ENCODE assay signal across 8 cellular contexts in the genomic region with DNA sequence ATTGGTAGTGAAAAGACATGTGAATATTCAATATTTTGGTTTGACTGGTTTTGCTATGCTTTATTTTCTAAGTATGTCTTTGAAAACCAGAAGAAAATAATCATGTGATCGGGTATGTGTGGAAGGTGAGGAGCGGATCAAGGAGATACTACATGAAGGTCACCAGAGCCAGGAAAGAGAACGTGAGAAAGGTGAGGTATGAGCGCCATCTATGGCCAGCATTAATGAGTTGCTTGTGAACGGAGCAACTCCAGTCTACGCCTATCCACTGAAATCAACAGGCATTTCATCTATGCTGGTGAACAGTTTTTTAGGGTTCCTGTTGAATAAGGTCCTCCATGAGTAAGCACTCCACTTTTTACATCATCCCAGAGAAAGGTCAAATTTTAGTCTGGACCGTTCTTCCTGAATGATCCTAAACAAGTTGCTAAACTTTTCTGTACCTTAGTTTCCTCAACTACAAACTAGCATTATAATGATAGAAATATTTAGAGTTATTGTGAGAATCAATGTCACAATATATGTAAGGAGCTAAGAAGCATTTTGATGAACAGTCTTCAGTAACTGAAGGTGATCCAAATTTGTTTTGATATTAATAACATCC.
DNase-seq lines count a peak whose midpoint lies in the region; ATAC-seq and TF ChIP-seq lines count a peak whose summit lies in the region.

No MANE protein-coding gene starts in this region.

- peaks cover 7% of the 10 kb centered on the region; the same call in 1 of the 2 replicates for H3K4me1 ChIP-seq in OCI-LY3 (ENCODE audit: low read length)

- no peak for TF ChIP-seq EP300 in neural cell (conservative IDR thresholded peaks at IDR 0.05; ENCODE audit: poor library complexity, severe bottlenecking)

- H3K27ac ChIP-seq in OCI-LY3 (ENCODE audit: low read length): no peak overlapping the region
- no peak overlapping the region for H3K27ac ChIP-seq in neural cell (ENCODE audit: low read length)

- H3K27me3 ChIP-seq in OCI-LY3 (ENCODE audit: low read depth, low read length): no peaks in the 10 kb centered on the region
- no peaks in the 10 kb centered on the region for H3K27me3 ChIP-seq in neural cell (ENCODE audit: insufficient read depth, low read depth, low read length)

- DNase-seq in ELR (ENCODE audit: low read depth) (peak; percentile 1), HuH-7 (ENCODE audit: low spot score) (peak; percentile 2), epithelial cell of esophagus (ENCODE audit: low read depth) (peak; percentile 83), T1000 (lab: John Stamatoyannopoulos, UW) (no peak)
- DNase-seq in stimulated activated CD4-positive, alpha-beta T cell treated with anti-CD3 and anti-CD28 coated beads, Interleukin-2, amount 100 ng/mL, for 48 hours: no peak

- H3K4me2 ChIP-seq in OCI-LY3 (ENCODE audit: low read length) (peak overlapping the region; percentile 50), neural cell (ENCODE audit: low read length) (no peak overlapping the region)

- H3K79me2 ChIP-seq in OCI-LY3 (ENCODE audit: low read length) (no peaks in the 10 kb centered on the region), neural cell (replicated peaks; ENCODE audit: insufficient read depth, low read length) (no peaks in the 10 kb centered on the region)

- H4K20me1 ChIP-seq in OCI-LY3 (ENCODE audit: insufficient read depth, low read length) (no peaks in the 10 kb centered on the region), neural cell (ENCODE audit: insufficient read depth) (no peaks in the 10 kb centered on the region)

- H2AFZ ChIP-seq in OCI-LY3 (ENCODE audit: low read depth, low read length) (0 out of 2 replicates have a peak overlapping the region, but pooled peaks have one; percentile 64), neural cell (ENCODE audit: low read depth, low read length) (no peak overlapping the region)

- H3K4me3 ChIP-seq in OCI-LY3 (ENCODE audit: low read length): no peak overlapping the region
- no peak overlapping the region for H3K4me3 ChIP-seq in epithelial cell of esophagus (ENCODE audit: low read length)
- H3K4me3 ChIP-seq in neural cell (ENCODE audit: low read length): no peak overlapping the region

- H3K36me3 ChIP-seq in OCI-LY3 (replicated peaks; ENCODE audit: low read depth, low read length) (no peaks in the 10 kb centered on the region), neural cell (ENCODE audit: insufficient read depth, low read length) (no peaks in the 10 kb centered on the region)

- peak; percentile 90 for TF ChIP-seq CTCF in OCI-LY3 (IDR thresholded peaks at IDR 0.05; ENCODE audit: low read depth, low read length)
- TF ChIP-seq CTCF in epithelial cell of esophagus (IDR thresholded peaks at IDR 0.05; ENCODE audit: insufficient read depth, low read depth, low read length, missing control alignments): peak; percentile 82
- peak; percentile 73 for TF ChIP-seq CTCF in neural cell (IDR thresholded peaks at IDR 0.05; ENCODE audit: poor library complexity, severe bottlenecking)

- H3F3A ChIP-seq in neural cell (ENCODE audit: insufficient read depth, low read length, poor library complexity, severe bottlenecking): no peaks in the 10 kb centered on the region

- H3K9me2 ChIP-seq in neural cell (ENCODE audit: insufficient read depth, low read length): no peaks in the 10 kb centered on the region

- H3K9ac ChIP-seq in OCI-LY3 (ENCODE audit: low read length) (no peak overlapping the region), neural cell (ENCODE audit: low read length) (no peak overlapping the region)

- H3K9me3 ChIP-seq in OCI-LY3 (ENCODE audit: insufficient read depth, low read length) (no peaks in the 10 kb centered on the region), neural cell (ENCODE audit: low read length) (no peaks in the 10 kb centered on the region)

- ATAC-seq in GM21515 (IDR thresholded peaks at IDR 0.05; ENCODE audit: unreplicated experiment): peak; percentile 76

- peak; percentile 83 for TF ChIP-seq RAD21 in neural cell (conservative IDR thresholded peaks at IDR 0.05)

TF ChIP-seq in neural cell, 6 proteins besides CTCF, POLR2A, EP300 and RAD21:
- TF ChIP-seq MXI1 (conservative IDR thresholded peaks at IDR 0.05; ENCODE audit: poor library complexity, severe bottlenecking): no peak
- TF ChIP-seq SMC3 (conservative IDR thresholded peaks at IDR 0.05; ENCODE audit: poor library complexity): peak; percentile 78

Comparison
In these comparisons a context has a peak if more than half of its experiments do, and no peak if none do; other contexts are left out.
1. DNase-seq: peak in ELR (single experiment), HuH-7 (single experiment) and epithelial cell of esophagus (single experiment); none in stimulated activated CD4-positive, alpha-beta T cell treated with anti-CD3 and anti-CD28 coated beads, Interleukin-2, amount 100 ng/mL, for 48 hours (0 of 2) and T1000 (single experiment).
2. Peak in every context shown above with its lines, with median percentiles within 50 percentile points of each other: CTCF ChIP-seq.